ENCODE assay signal across 10 cellular contexts in genomic region chr2:168751104-168751768, GRCh38. TPM values are rescaled to one million over a fixed set of nuclear protein-coding genes. Genes with fewer than 3 reads are reported as not detected.
A peak's percentile ranks its signal among the peaks of the same experiment; 100 is the strongest.
DNase-seq lines count a peak whose midpoint lies in the region; ATAC-seq and TF ChIP-seq lines count a peak whose summit lies in the region.
"Had no signal": no experiment of that assay in that cellular context is flagged by ENCODE, and none has a peak within 500 bp of the region (broad histone marks: within the 10 kb centered on the region; RNA-seq: fewer than 3 reads in every experiment).

No MANE protein-coding gene starts in this region.

- H3K4me3 ChIP-seq in tibial artery, result no peak overlapping the region
- no peak overlapping the region for H3K4me3 ChIP-seq in Karpas-422 (ENCODE audit: low read length)
- H3K4me3 ChIP-seq: uterus had no signal

- no peaks in the 10 kb centered on the region for H3K9me2 ChIP-seq in Karpas-422 (replicated peaks; ENCODE audit: insufficient read depth, low read length)

- H3K27me3 ChIP-seq in tibial artery (no peaks in the 10 kb centered on the region), Karpas-422 (ENCODE audit: low read length) (no peaks in the 10 kb centered on the region)
- H3K27me3 ChIP-seq: uterus had no signal

- H3K27ac ChIP-seq in tibial artery, result no peak overlapping the region
- no peak overlapping the region for H3K27ac ChIP-seq in Karpas-422 (ENCODE audit: low read length)
- H3K27ac ChIP-seq: uterus had no signal

- H3K27me3 Mint-ChIP-seq in central memory CD8-positive, alpha-beta T cell, result no peaks in the 10 kb centered on the region
- peaks cover 1% of the 10 kb centered on the region for H3K27me3 Mint-ChIP-seq in endothelial cell (ENCODE audit: unreplicated experiment)
- no peaks in the 10 kb centered on the region for H3K27me3 Mint-ChIP-seq in mesothelial cell of epicardium (ENCODE audit: low read depth)

- TF ChIP-seq CTCF in tibial artery (IDR thresholded peaks at IDR 0.05) (no peak), endothelial cell (IDR thresholded peaks at IDR 0.05; ENCODE audit: unreplicated experiment) (no peak), mesothelial cell of epicardium (IDR thresholded peaks at IDR 0.05; ENCODE audit: unreplicated experiment) (no peak)

- H4K20me1 ChIP-seq in Karpas-422 (ENCODE audit: insufficient read depth, low read depth, low read length), result no peaks in the 10 kb centered on the region

- ATAC-seq in GM18508 (IDR thresholded peaks at IDR 0.05; ENCODE audit: insufficient read depth, unreplicated experiment), result peak; percentile 90
- ATAC-seq in GM19468 (IDR thresholded peaks at IDR 0.05; ENCODE audit: extremely low read depth, unreplicated experiment), result peak; percentile 61
- ATAC-seq in HG03354 (IDR thresholded peaks at IDR 0.05; ENCODE audit: poor library complexity, severe bottlenecking, unreplicated experiment), result peak; percentile 94
- peak; percentile 97 for ATAC-seq in central memory CD8-positive, alpha-beta T cell (replicated peaks; ENCODE audit: extremely low read depth, poor library complexity, severe bottlenecking)

- intact Hi-C loops in tibial artery (cut with DNase I; ENCODE audit: low total_unique reads), result no loop called here

- H3K4me3 Mint-ChIP-seq in central memory CD8-positive, alpha-beta T cell, result peak overlapping the region; percentile 23
- H3K4me3 Mint-ChIP-seq in endothelial cell (ENCODE audit: unreplicated experiment) (no peak overlapping the region), mesothelial cell of epicardium (no peak overlapping the region)

- H3K9me3 Mint-ChIP-seq in central memory CD8-positive, alpha-beta T cell, result no peaks in the 10 kb centered on the region
- H3K9me3 Mint-ChIP-seq in endothelial cell (ENCODE audit: unreplicated experiment) (no peaks in the 10 kb centered on the region), mesothelial cell of epicardium (no peaks in the 10 kb centered on the region)

- peaks cover 31% of the 10 kb centered on the region for H3K4me1 Mint-ChIP-seq in central memory CD8-positive, alpha-beta T cell
- H3K4me1 Mint-ChIP-seq in endothelial cell (ENCODE audit: unreplicated experiment) (peaks cover 36% of the 10 kb centered on the region), mesothelial cell of epicardium (peaks cover 26% of the 10 kb centered on the region)

- DNase-seq in central memory CD8-positive, alpha-beta T cell (ENCODE audit: low spot score in 2 of 2), result peak in 1 of 2 donors; percentile 18
- DNase-seq in tibial artery (no peak), endothelial cell (ENCODE audit: low spot score) (no peak), Karpas-422 (no peak), mesothelial cell of epicardium (ENCODE audit: low spot score in 2 of 2, unreplicated experiment in 2 of 2) (no peak)
- DNase-seq: retina, uterus had no signal

- H3K4me1 ChIP-seq in tibial artery (peaks cover 0 to 5% (median 2%) of the 10 kb centered on the region in 4 donors), Karpas-422 (ENCODE audit: low read length) (no peaks in the 10 kb centered on the region)
- H3K4me1 ChIP-seq: uterus had no signal

- peaks cover 2% of the 10 kb centered on the region for H3K36me3 Mint-ChIP-seq in central memory CD8-positive, alpha-beta T cell (ENCODE audit: insufficient read depth)
- H3K36me3 Mint-ChIP-seq in endothelial cell (ENCODE audit: low read depth, unreplicated experiment) (peaks cover 3% of the 10 kb centered on the region), mesothelial cell of epicardium (peaks cover 7% of the 10 kb centered on the region)

- no peaks in the 10 kb centered on the region for H3K79me2 ChIP-seq in Karpas-422 (ENCODE audit: low read length)

- H3K27ac Mint-ChIP-seq in central memory CD8-positive, alpha-beta T cell (ENCODE audit: low read depth), result peak overlapping the region; percentile 39
- H3K27ac Mint-ChIP-seq in endothelial cell (ENCODE audit: unreplicated experiment) (no peak overlapping the region), mesothelial cell of epicardium (no peak overlapping the region)

- no peaks in the 10 kb centered on the region for H3K9me3 ChIP-seq in tibial artery
- no peaks in the 10 kb centered on the region for H3K9me3 ChIP-seq in Karpas-422 (ENCODE audit: low read length)
- H3K9me3 ChIP-seq: uterus had no signal

- H3K9ac ChIP-seq in Karpas-422 (ENCODE audit: low read length), result no peak overlapping the region

- no peak overlapping the region for H2AFZ ChIP-seq in Karpas-422 (ENCODE audit: low read length)

- H3K36me3 ChIP-seq in tibial artery (peaks cover 0 to 7% (median 0%) of the 10 kb centered on the region in 3 donors), Karpas-422 (ENCODE audit: insufficient read depth, low read length) (no peaks in the 10 kb centered on the region)
- H3K36me3 ChIP-seq: uterus had no signal

- H3K4me2 ChIP-seq in Karpas-422 (ENCODE audit: low read depth, low read length, poor library complexity, severe bottlenecking), result no peak overlapping the region

RNA-seq across cellular contexts. Expression of gene NOSTRIN, which starts 51.2 kb away (rescaled TPM):
- total RNA-seq in endothelial cell (ENCODE audit: unreplicated experiment) (not detected), mesothelial cell of epicardium (0.90 to 1.0 TPM (median 0.98 TPM) in 3 replicates)
- not detected in 2 replicates for total RNA-seq in Karpas-422 (2014; rRNA removed; shearing (Covaris generic); ENCODE audit: low replicate concordance)
